Comparison of ENCODE assay signal across 1 cellular context in the genomic region with DNA sequence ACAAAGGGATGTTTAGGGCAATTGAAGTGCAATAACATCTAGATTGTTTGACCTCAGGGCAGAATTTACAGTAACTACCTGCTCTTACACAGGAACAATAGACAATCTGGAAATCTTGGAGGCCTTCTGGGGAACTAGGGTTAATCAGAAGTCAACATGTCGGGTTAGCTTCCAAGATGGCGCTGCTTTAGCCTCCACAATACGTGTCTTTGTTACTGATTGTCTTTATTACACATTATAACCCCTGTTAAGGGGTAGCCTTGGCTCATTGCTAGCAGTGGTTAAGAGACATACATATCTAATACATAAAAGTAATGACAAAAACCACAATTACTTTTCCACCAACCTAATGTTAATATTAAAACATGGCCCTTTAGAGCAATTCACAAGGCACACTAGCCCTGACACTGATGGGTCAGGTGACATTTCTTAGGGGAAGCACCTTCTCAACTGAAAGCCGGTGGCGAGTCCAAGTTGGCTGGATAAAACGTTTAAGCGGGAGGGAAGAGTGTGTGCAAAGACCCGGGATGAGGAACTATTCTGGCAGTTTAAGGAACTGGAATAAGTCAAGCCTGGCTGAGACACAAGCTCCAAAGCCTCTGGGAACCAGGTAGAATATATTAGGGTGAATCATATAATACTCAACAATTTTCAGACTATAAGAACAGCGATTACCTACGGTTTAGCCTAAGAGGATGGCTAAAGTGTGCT.
A peak's percentile ranks its signal among the peaks of the same experiment; 100 is the strongest.
TF ChIP-seq lines count a peak whose summit lies in the region.

No MANE protein-coding gene starts in this region.

TF ChIP-seq in GM12878, 131 proteins besides CTCF, POLR2A, EP300 and RAD21 (continued from another document):
- TF ChIP-seq RBBP5 (conservative IDR thresholded peaks at IDR 0.05) = no peak
- no peak for TF ChIP-seq STAT1 (conservative IDR thresholded peaks at IDR 0.05)
- TF ChIP-seq POU2F2 (IDR thresholded peaks at IDR 0.05; ENCODE audit: borderline replicate concordance, low read depth, low read length) = no peak
- TF ChIP-seq ZBTB4 (CRISPR knock-in tag; IDR thresholded peaks at IDR 0.05) = peak; percentile 67; the same call in 1 of the 2 replicates
- no peak for TF ChIP-seq SP1 (IDR thresholded peaks at IDR 0.05; ENCODE audit: low read depth, low read length)
- TF ChIP-seq, protein P1, sequence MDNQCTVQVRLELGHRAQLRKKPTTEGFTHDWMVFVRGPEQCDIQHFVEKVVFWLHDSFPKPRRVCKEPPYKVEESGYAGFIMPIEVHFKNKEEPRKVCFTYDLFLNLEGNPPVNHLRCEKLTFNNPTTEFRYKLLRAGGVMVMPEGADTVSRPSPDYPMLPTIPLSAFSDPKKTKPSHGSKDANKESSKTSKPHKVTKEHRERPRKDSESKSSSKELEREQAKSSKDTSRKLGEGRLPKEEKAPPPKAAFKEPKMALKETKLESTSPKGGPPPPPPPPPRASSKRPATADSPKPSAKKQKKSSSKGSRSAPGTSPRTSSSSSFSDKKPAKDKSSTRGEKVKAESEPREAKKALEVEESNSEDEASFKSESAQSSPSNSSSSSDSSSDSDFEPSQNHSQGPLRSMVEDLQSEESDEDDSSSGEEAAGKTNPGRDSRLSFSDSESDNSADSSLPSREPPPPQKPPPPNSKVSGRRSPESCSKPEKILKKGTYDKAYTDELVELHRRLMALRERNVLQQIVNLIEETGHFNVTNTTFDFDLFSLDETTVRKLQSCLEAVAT (IDR thresholded peaks at IDR 0.05) = peak; percentile 91
- 0 out of 2 replicates have a peak, but pooled peaks have one; percentile 8 for TF ChIP-seq IKZF1 (conservative IDR thresholded peaks at IDR 0.05)
- TF ChIP-seq DPF2 (IDR thresholded peaks at IDR 0.05) = no peak
- TF ChIP-seq USF2 (IDR thresholded peaks at IDR 0.05; ENCODE audit: borderline replicate concordance, low read depth, low read length) = peak; percentile 29; the same call in 1 of the 2 replicates
- TF ChIP-seq EED (IDR thresholded peaks at IDR 0.05; ENCODE audit: low read depth) = 0 out of 2 replicates have a peak, but pooled peaks have one; percentile 12
- no peak for TF ChIP-seq CEBPB (IDR thresholded peaks at IDR 0.05; ENCODE audit: borderline replicate concordance in 1 of 2, low read depth in 2 of 2, low read length in 2 of 2)
- TF ChIP-seq ASH2L (IDR thresholded peaks at IDR 0.05; ENCODE audit: borderline replicate concordance, low read depth) = no peak
- TF ChIP-seq ELK1 (IDR thresholded peaks at IDR 0.05; ENCODE audit: low read depth, low read length) = no peak
- TF ChIP-seq, protein P2, sequence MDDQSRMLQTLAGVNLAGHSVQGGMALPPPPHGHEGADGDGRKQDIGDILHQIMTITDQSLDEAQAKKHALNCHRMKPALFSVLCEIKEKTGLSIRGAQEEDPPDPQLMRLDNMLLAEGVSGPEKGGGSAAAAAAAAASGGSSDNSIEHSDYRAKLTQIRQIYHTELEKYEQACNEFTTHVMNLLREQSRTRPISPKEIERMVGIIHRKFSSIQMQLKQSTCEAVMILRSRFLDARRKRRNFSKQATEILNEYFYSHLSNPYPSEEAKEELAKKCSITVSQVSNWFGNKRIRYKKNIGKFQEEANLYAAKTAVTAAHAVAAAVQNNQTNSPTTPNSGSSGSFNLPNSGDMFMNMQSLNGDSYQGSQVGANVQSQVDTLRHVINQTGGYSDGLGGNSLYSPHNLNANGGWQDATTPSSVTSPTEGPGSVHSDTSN (IDR thresholded peaks at IDR 0.05; ENCODE audit: insufficient replicate concordance, low read depth, low read length) = peak; percentile 42
- peak; percentile 24; the same call in 1 of the 2 replicates for TF ChIP-seq NFXL1 (IDR thresholded peaks at IDR 0.05; ENCODE audit: borderline replicate concordance)
- TF ChIP-seq IKZF2 (IDR thresholded peaks at IDR 0.05) = no peak
- no peak for TF ChIP-seq YBX1 (IDR thresholded peaks at IDR 0.05)
- peak; percentile 73 for TF ChIP-seq PKNOX1 (IDR thresholded peaks at IDR 0.05)
- TF ChIP-seq HSF1 (IDR thresholded peaks at IDR 0.05; ENCODE audit: low read depth, low read length) = no peak
- no peak for TF ChIP-seq ZNF24 (IDR thresholded peaks at IDR 0.05)
- no peak for TF ChIP-seq SREBF1 (IDR thresholded peaks at IDR 0.05; ENCODE audit: low read length)
- TF ChIP-seq, protein P3, sequence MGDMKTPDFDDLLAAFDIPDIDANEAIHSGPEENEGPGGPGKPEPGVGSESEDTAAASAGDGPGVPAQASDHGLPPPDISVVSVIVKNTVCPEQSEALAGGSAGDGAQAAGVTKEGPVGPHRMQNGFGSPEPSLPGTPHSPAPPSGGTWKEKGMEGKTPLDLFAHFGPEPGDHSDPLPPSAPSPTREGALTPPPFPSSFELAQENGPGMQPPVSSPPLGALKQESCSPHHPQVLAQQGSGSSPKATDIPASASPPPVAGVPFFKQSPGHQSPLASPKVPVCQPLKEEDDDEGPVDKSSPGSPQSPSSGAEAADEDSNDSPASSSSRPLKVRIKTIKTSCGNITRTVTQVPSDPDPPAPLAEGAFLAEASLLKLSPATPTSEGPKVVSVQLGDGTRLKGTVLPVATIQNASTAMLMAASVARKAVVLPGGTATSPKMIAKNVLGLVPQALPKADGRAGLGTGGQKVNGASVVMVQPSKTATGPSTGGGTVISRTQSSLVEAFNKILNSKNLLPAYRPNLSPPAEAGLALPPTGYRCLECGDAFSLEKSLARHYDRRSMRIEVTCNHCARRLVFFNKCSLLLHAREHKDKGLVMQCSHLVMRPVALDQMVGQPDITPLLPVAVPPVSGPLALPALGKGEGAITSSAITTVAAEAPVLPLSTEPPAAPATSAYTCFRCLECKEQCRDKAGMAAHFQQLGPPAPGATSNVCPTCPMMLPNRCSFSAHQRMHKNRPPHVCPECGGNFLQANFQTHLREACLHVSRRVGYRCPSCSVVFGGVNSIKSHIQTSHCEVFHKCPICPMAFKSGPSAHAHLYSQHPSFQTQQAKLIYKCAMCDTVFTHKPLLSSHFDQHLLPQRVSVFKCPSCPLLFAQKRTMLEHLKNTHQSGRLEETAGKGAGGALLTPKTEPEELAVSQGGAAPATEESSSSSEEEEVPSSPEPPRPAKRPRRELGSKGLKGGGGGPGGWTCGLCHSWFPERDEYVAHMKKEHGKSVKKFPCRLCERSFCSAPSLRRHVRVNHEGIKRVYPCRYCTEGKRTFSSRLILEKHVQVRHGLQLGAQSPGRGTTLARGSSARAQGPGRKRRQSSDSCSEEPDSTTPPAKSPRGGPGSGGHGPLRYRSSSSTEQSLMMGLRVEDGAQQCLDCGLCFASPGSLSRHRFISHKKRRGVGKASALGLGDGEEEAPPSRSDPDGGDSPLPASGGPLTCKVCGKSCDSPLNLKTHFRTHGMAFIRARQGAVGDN (IDR thresholded peaks at IDR 0.05) = peak; percentile 71
